8 cellular contexts compared by ENCODE assay signal in genomic region chr11:77411238-77411637, GRCh38.
DNase-seq lines count a peak whose midpoint lies in the region; ATAC-seq and TF ChIP-seq lines count a peak whose summit lies in the region.

No MANE protein-coding gene starts in this region.

- H3K4me3 ChIP-seq in AG04450 (ENCODE audit: low read depth, low read length) (peak overlapping the region; percentile 80), lung (no peak overlapping the region), stomach (peak overlapping the region; percentile 45 to 70 (median 56))

- H3K36me3 Mint-ChIP-seq in T-helper 1 cell treated with Interleukin-12 subunit alpha and Interleukin-12 subunit beta and Interleukin-4 antibody, amounts not matched to agents 30 μg/mL and 1 μg/mL, for 36 hours (ENCODE audit: low read depth) = peaks cover 12% of the 10 kb centered on the region

- H3K27ac Mint-ChIP-seq in T-helper 1 cell treated with Interleukin-12 subunit alpha and Interleukin-12 subunit beta and Interleukin-4 antibody, amounts not matched to agents 30 μg/mL and 1 μg/mL, for 36 hours = peak overlapping the region; percentile 81

- POLR2A ChIA-PET in AG04450 (lab: Yijun Ruan, JAX) = interaction anchor here (0.9 kb wide), 1 partner anchor 169 kb away, joined by 3 read pairs; no protein-coding TSS in a partner anchor

- no peak for TF ChIP-seq POLR2A in stomach (IDR thresholded peaks at IDR 0.05)

- no peak for TF ChIP-seq EP300 in stomach (IDR thresholded peaks at IDR 0.05)

- H3K27me3 Mint-ChIP-seq in T-helper 1 cell treated with Interleukin-12 subunit alpha and Interleukin-12 subunit beta and Interleukin-4 antibody, amounts not matched to agents 30 μg/mL and 1 μg/mL, for 36 hours (ENCODE audit: low read depth) = no peaks in the 10 kb centered on the region

- ATAC-seq in GM18870 (IDR thresholded peaks at IDR 0.05; ENCODE audit: unreplicated experiment) (peak; percentile 26), HG03066 (IDR thresholded peaks at IDR 0.05; ENCODE audit: low read depth, unreplicated experiment) (peak; percentile 46), lung (ENCODE audit: insufficient read depth, low FRiP score) (peak; percentile 38)

- no peaks in the 10 kb centered on the region for H3K9me3 Mint-ChIP-seq in T-helper 1 cell treated with Interleukin-12 subunit alpha and Interleukin-12 subunit beta and Interleukin-4 antibody, amounts not matched to agents 30 μg/mL and 1 μg/mL, for 36 hours

- 7 to 45% methylated on average over 5 of the region's 5 CpGs for WGBS in lung, 2 donors
- WGBS in stomach, 5 donors = 17 to 27% (median 20%) methylated on average over 4 to 5 of the region's 5 CpGs

- DNase-seq in AG04450 (ENCODE audit: low read depth, low spot score) (no peak), lung (ENCODE audit: low spot score) (peak; percentile 34), stomach (no peak), NCI-H1436 (lab: John Stamatoyannopoulos, UW) (no peak)

- H3K9me3 ChIP-seq in AG04450 (ENCODE audit: control insufficient read depth, insufficient read depth, low read length) (no peaks in the 10 kb centered on the region; the same call in 1 of the 2 replicates), lung (ENCODE audit: control insufficient read depth in 2 of 2, insufficient read depth in 1 of 2, low read length in 1 of 2) (no peaks in the 10 kb centered on the region), stomach (no peaks in the 10 kb centered on the region)

- CTCF ChIA-PET in AG04450 (lab: Charles Lee) = interaction anchor here (1.1 to 1.8 kb wide), 5 partner anchors 208 to 284 kb away, joined by 3 to 6 read pairs (median 3); partner anchors contain the start of gene MYO7A

- H3K27ac ChIP-seq in AG04450 (ENCODE audit: low read depth, low read length) (peak overlapping the region; percentile 52), cingulate gyrus (ENCODE audit: low read depth, low read length) (peak overlapping the region; percentile 62), lung (ENCODE audit: low read depth in 1 of 2, low read length in 1 of 2) (peak overlapping the region in 1 of 2 donors; percentile 35), stomach (peak overlapping the region; percentile 52 to 89 (median 74))

- H3K36me3 ChIP-seq in lung (ENCODE audit: control insufficient read depth in 2 of 2, insufficient read depth in 2 of 2, low read length in 2 of 2) (no peaks in the 10 kb centered on the region), stomach (no peaks in the 10 kb centered on the region)

- peak overlapping the region; percentile 87 for H3K4me3 Mint-ChIP-seq in T-helper 1 cell treated with Interleukin-12 subunit alpha and Interleukin-12 subunit beta and Interleukin-4 antibody, amounts not matched to agents 30 μg/mL and 1 μg/mL, for 36 hours

- intact Hi-C loops in stomach (cut with DNase I; ENCODE audit: low total_unique reads) = no loop called here

- H3K4me1 ChIP-seq in lung (ENCODE audit: control insufficient read depth in 2 of 2, insufficient read depth in 2 of 2, low read length in 2 of 2) = peaks cover 0 to 5% of the 10 kb centered on the region in 2 donors
- H3K4me1 ChIP-seq in stomach = peaks cover 16 to 64% (median 44%) of the 10 kb centered on the region in 4 donors

- TF ChIP-seq CTCF in AG04450 (IDR thresholded peaks at IDR 0.05; ENCODE audit: low read depth, low read length) (no peak), lung (IDR thresholded peaks at IDR 0.05; ENCODE audit: control extremely low read depth, extremely low read depth) (no peak), stomach (IDR thresholded peaks at IDR 0.05) (no peak)

- H3K27me3 ChIP-seq in AG04450 (ENCODE audit: control insufficient read depth, insufficient read depth, low read length) (no peaks in the 10 kb centered on the region), lung (ENCODE audit: control insufficient read depth, insufficient read depth) (no peaks in the 10 kb centered on the region), stomach (no peaks in the 10 kb centered on the region)

- peaks cover 38% of the 10 kb centered on the region for H3K4me1 Mint-ChIP-seq in T-helper 1 cell treated with Interleukin-12 subunit alpha and Interleukin-12 subunit beta and Interleukin-4 antibody, amounts not matched to agents 30 μg/mL and 1 μg/mL, for 36 hours (ENCODE audit: low read depth)
